In the genomic region with DNA sequence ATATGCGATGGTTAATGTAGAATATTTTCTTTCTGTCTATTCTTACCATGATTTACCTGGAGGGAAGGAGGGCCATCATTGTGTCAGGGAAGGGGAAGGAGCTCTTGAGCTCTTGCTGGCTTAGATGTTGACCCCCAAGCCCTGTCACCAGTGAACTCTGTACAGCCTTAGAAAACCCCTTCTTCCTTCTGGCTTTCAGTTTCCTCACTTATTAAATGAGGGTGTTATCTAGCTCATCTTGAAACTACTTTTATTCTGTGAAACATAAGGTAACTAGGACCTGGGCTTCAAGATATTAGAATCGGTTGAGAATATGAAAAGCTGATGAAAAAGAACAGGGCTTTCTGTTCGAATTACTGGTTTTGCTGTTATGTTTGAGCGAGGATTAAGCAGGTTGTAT, we compare ENCODE assay signal across 9 cellular contexts. TPM values are rescaled to one million over a fixed set of nuclear protein-coding genes. Genes with fewer than 3 reads are reported as not detected.
DNase-seq lines count a peak whose midpoint lies in the region; ATAC-seq and TF ChIP-seq lines count a peak whose summit lies in the region.
"Had no signal": no experiment of that assay in that cellular context is flagged by ENCODE, and none has a peak within 500 bp of the region (broad histone marks: within the 10 kb centered on the region; RNA-seq: fewer than 3 reads in every experiment).

No MANE protein-coding gene starts in this region.

- H3K27me3 Mint-ChIP-seq in natural killer cell treated with Interleukin-12 subunit alpha and Interleukin-12 subunit beta and Interleukin-15 and Interleukin-18, amount 100 ng/mL, for 72 hours, result no peaks in the 10 kb centered on the region
- H3K27me3 Mint-ChIP-seq in natural killer cell (ENCODE audit: low read depth in 2 of 2), result no peaks in the 10 kb centered on the region
- H3K27me3 Mint-ChIP-seq: activated CD4-positive, alpha-beta T cell treated with anti-CD3 and anti-CD28 coated beads, Interleukin-2, amount 10 ng/mL, durations not matched to agents 7 days and 5 days had no signal

- intact Hi-C loops in natural killer cell (cut with micrococcal nuclease), result no loop called here
- intact Hi-C loops in uterus (cut with DNase I; ENCODE audit: low total_unique reads), result no loop called here

- peaks cover 12 to 24% of the 10 kb centered on the region in 2 donors for H3K4me1 Mint-ChIP-seq in natural killer cell treated with Interleukin-12 subunit alpha and Interleukin-12 subunit beta and Interleukin-15 and Interleukin-18, amount 100 ng/mL, for 72 hours (ENCODE audit: low read depth in 2 of 2)
- peaks cover 0 to 12% of the 10 kb centered on the region in 2 donors for H3K4me1 Mint-ChIP-seq in natural killer cell

- TF ChIP-seq POLR2A in uterus (IDR thresholded peaks at IDR 0.05), result no peak

- H3K27me3 ChIP-seq in uterus, result no peaks in the 10 kb centered on the region
- H3K27me3 ChIP-seq in effector memory CD4-positive, alpha-beta T cell (replicated peaks; ENCODE audit: control insufficient read depth, insufficient read depth, low read length, poor library complexity, severe bottlenecking), result no peaks in the 10 kb centered on the region

- H3K27ac Mint-ChIP-seq in natural killer cell treated with Interleukin-12 subunit alpha and Interleukin-12 subunit beta and Interleukin-15 and Interleukin-18, amount 100 ng/mL, for 72 hours, result no peak overlapping the region
- no peak overlapping the region for H3K27ac Mint-ChIP-seq in natural killer cell
- H3K27ac Mint-ChIP-seq: activated CD4-positive, alpha-beta T cell treated with anti-CD3 and anti-CD28 coated beads, Interleukin-2, amount 10 ng/mL, durations not matched to agents 7 days and 5 days had no signal

- H3K9me3 ChIP-seq in uterus, result no peaks in the 10 kb centered on the region
- no peaks in the 10 kb centered on the region for H3K9me3 ChIP-seq in effector memory CD4-positive, alpha-beta T cell (ENCODE audit: control insufficient read depth, low read length)

- ATAC-seq in natural killer cell treated with Interleukin-12 subunit alpha and Interleukin-12 subunit beta and Interleukin-15 and Interleukin-18, amount 100 ng/mL, for 72 hours, result peak in 1 of 2 donors; percentile 79
- ATAC-seq in natural killer cell (no peak), HG02623 (IDR thresholded peaks at IDR 0.05; ENCODE audit: unreplicated experiment) (peak; percentile 79), HG03469 (IDR thresholded peaks at IDR 0.05; ENCODE audit: unreplicated experiment) (peak; percentile 77)

- no peaks in the 10 kb centered on the region for H3K36me3 ChIP-seq in uterus
- H3K36me3 ChIP-seq in effector memory CD4-positive, alpha-beta T cell (ENCODE audit: control insufficient read depth, insufficient read depth, low read length), result no peaks in the 10 kb centered on the region

- no peak for TF ChIP-seq CTCF in natural killer cell (IDR thresholded peaks at IDR 0.05)
- TF ChIP-seq CTCF in uterus (IDR thresholded peaks at IDR 0.05), result no peak

- DNase-seq in natural killer cell treated with Interleukin-12 subunit alpha and Interleukin-12 subunit beta and Interleukin-15 and Interleukin-18, amount 100 ng/mL, for 72 hours (ENCODE audit: low spot score), result no peak
- DNase-seq in natural killer cell (no peak), NCI-H526 treated with DMSO at 0.1 percent for 48 hours (lab: John Stamatoyannopoulos, UW) (no peak), uterus (no peak), SHP77 (lab: John Stamatoyannopoulos, UW) (no peak)
- DNase-seq in effector memory CD4-positive, alpha-beta T cell, result no peak
- DNase-seq: activated CD4-positive, alpha-beta T cell treated with anti-CD3 and anti-CD28 coated beads, Interleukin-2, amount 10 ng/mL, durations not matched to agents 7 days and 5 days had no signal

- H3K36me3 Mint-ChIP-seq in natural killer cell treated with Interleukin-12 subunit alpha and Interleukin-12 subunit beta and Interleukin-15 and Interleukin-18, amount 100 ng/mL, for 72 hours, result peaks cover 12% of the 10 kb centered on the region
- peaks cover 12% of the 10 kb centered on the region for H3K36me3 Mint-ChIP-seq in natural killer cell

- H3K4me1 ChIP-seq in uterus, result peaks cover 0 to 7% of the 10 kb centered on the region in 2 donors
- H3K4me1 ChIP-seq in effector memory CD4-positive, alpha-beta T cell (ENCODE audit: control insufficient read depth, insufficient read depth, low read length, poor library complexity, severe bottlenecking), result no peaks in the 10 kb centered on the region

- no peak overlapping the region for H3K4me3 ChIP-seq in uterus
- H3K4me3 ChIP-seq in effector memory CD4-positive, alpha-beta T cell (ENCODE audit: insufficient read depth, low read depth, low read length, poor library complexity, severe bottlenecking), result no peak overlapping the region

- H3K9me3 Mint-ChIP-seq in natural killer cell treated with Interleukin-12 subunit alpha and Interleukin-12 subunit beta and Interleukin-15 and Interleukin-18, amount 100 ng/mL, for 72 hours, result no peaks in the 10 kb centered on the region
- H3K9me3 Mint-ChIP-seq in natural killer cell, result no peaks in the 10 kb centered on the region
- H3K9me3 Mint-ChIP-seq: activated CD4-positive, alpha-beta T cell treated with anti-CD3 and anti-CD28 coated beads, Interleukin-2, amount 10 ng/mL, durations not matched to agents 7 days and 5 days had no signal

- peak overlapping the region; percentile 23 for H3K4me3 Mint-ChIP-seq in natural killer cell treated with Interleukin-12 subunit alpha and Interleukin-12 subunit beta and Interleukin-15 and Interleukin-18, amount 100 ng/mL, for 72 hours
- no peak overlapping the region for H3K4me3 Mint-ChIP-seq in natural killer cell
- H3K4me3 Mint-ChIP-seq: activated CD4-positive, alpha-beta T cell treated with anti-CD3 and anti-CD28 coated beads, Interleukin-2, amount 10 ng/mL, durations not matched to agents 7 days and 5 days had no signal

- H3K27ac ChIP-seq in uterus, result no peak overlapping the region
- no peak overlapping the region for H3K27ac ChIP-seq in effector memory CD4-positive, alpha-beta T cell (ENCODE audit: insufficient read depth, low read length, poor library complexity, severe bottlenecking)

RNA-seq across cellular contexts. Expression of gene UTS2B, which starts 25.1 kb away (rescaled TPM):
- total RNA-seq in natural killer cell treated with Interleukin-12 subunit alpha and Interleukin-12 subunit beta and Interleukin-15 and Interleukin-18, amount 100 ng/mL, for 72 hours, result not detected
- total RNA-seq in natural killer cell, result under 1 TPM in 1 of 3 donors, not detected in 2; 0.47 TPM
- under 1 TPM in 1 of 4 donors, not detected in 3; 0.76 TPM for total RNA-seq in uterus

RNA-seq across cellular contexts. Expression of gene CCDC50, which starts 26.2 kb away (rescaled TPM):
- total RNA-seq in natural killer cell treated with Interleukin-12 subunit alpha and Interleukin-12 subunit beta and Interleukin-15 and Interleukin-18, amount 100 ng/mL, for 72 hours, result 10 to 100 TPM; 24.4 to 27.7 TPM
- total RNA-seq in natural killer cell, result 10 to 100 TPM; 19.9 to 27.3 (median 22.6) TPM
- 100 to 1,000 TPM in 2 of 4 donors, 10 to 100 TPM in 2; 68.4 to 342 (median 96.1) TPM for total RNA-seq in uterus

Comparison
In these comparisons a context has a peak if more than half of its experiments do, and no peak if none do; other contexts are left out.
1. ATAC-seq: peak in HG02623 (single experiment) and HG03469 (single experiment); none in natural killer cell (0 of 3).